In the genomic region with DNA sequence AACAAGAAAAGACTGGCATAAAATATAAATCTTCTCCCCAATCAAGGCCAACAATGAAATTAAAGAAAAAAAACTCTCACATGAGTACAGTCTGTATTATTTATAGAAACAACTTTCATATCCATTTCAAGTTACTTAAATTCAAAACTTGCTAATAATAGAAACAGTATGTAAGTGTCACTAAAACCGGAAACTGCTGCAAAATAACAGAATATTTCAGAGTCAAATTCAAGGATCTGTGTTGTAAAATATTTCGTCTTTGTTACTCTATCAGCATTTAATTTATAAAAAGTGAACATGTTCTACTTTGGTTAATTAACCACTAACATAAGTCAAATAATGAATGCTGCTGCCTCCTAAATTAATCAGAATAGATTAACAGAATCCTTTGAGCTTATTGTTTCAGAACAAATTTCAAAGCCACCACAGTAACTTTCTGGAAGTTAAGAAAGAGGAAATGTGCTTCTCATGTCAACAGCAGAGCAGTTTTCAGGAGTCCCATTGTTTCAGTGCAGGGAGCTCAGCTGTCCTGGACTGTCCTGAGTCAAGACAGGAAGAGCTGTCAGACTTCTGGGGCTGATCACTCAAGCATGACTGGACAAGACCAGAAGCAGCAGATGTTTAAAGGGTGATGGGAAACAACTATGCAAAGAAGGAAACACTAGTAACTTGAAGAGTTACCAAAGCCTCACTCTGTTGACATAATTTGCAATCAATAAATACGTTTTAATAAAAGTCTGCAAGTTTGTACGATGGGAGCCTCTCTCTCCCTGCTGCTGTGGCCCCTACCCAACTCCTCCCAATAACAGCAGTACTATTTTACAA, we compare ENCODE assay signal across 8 cellular contexts.
A peak's percentile ranks its signal among the peaks of the same experiment; 100 is the strongest.
DNase-seq lines count a peak whose midpoint lies in the region; ATAC-seq and TF ChIP-seq lines count a peak whose summit lies in the region.

No MANE protein-coding gene starts in this region.

- peaks cover 7% of the 10 kb centered on the region; the same call in 1 of the 2 replicates for H4K20me1 ChIP-seq in BLaER1

- TF ChIP-seq CTCF in epithelial cell of esophagus (IDR thresholded peaks at IDR 0.05; ENCODE audit: insufficient read depth, low read depth, low read length, missing control alignments) = no peak
- TF ChIP-seq CTCF in Caco-2 (IDR thresholded peaks at IDR 0.05; ENCODE audit: insufficient read depth in 1 of 2, low read depth in 1 of 2, low read length in 1 of 2, severe bottlenecking in 1 of 2, unreplicated experiment in 1 of 2) = no peak

- no peaks in the 10 kb centered on the region for H3K9me3 Mint-ChIP-seq in Caco-2 (ENCODE audit: unreplicated experiment)

- H3K4me3 Mint-ChIP-seq in Caco-2 (ENCODE audit: unreplicated experiment) = no peak overlapping the region

- H3K4me1 ChIP-seq in BLaER1 (peaks cover 93% of the 10 kb centered on the region), mucosa of rectum (ENCODE audit: control insufficient read depth in 2 of 2, insufficient read depth in 2 of 2, low read length in 2 of 2) (peaks cover 3 to 15% of the 10 kb centered on the region in 2 donors), Caco-2 (peaks cover 48% of the 10 kb centered on the region)

- H3K9ac ChIP-seq in BLaER1 (peak overlapping the region; percentile 82), mucosa of rectum (ENCODE audit: low read depth in 1 of 2, low read length in 2 of 2) (no peak overlapping the region)

- CTCF ChIA-PET in Caco-2 (lab: Charles Lee) = no interaction called here

- no peak overlapping the region for H3K27ac Mint-ChIP-seq in Caco-2 (ENCODE audit: unreplicated experiment)

- H3K36me3 ChIP-seq in BLaER1 = peaks cover 4% of the 10 kb centered on the region; the same call in 1 of the 2 replicates
- H3K36me3 ChIP-seq in mucosa of rectum (ENCODE audit: control insufficient read depth in 2 of 2, insufficient read depth in 2 of 2, low read length in 2 of 2) = no peaks in the 10 kb centered on the region
- no peaks in the 10 kb centered on the region for H3K36me3 ChIP-seq in Caco-2 (ENCODE audit: control insufficient read depth, insufficient read depth, low read length)

- peak overlapping the region; percentile 90 for H3K4me2 ChIP-seq in BLaER1

- H3K9me3 ChIP-seq in BLaER1 (peaks cover 11% of the 10 kb centered on the region), mucosa of rectum (ENCODE audit: control insufficient read depth in 2 of 2, low read length in 2 of 2) (no peaks in the 10 kb centered on the region), Caco-2 (no peaks in the 10 kb centered on the region)

- peaks cover 34% of the 10 kb centered on the region for H3K4me1 Mint-ChIP-seq in Caco-2 (ENCODE audit: low read depth, unreplicated experiment)

- intact Hi-C loops in Caco-2 (cut with micrococcal nuclease; ENCODE audit: unreplicated experiment) = loop anchor here (5.0 to 10.0 kb wide), 2 partner anchors 247 to 525 kb away; no protein-coding TSS in a partner anchor

- peak overlapping the region; percentile 97 for H3K27ac ChIP-seq in BLaER1
- peak overlapping the region; percentile 18 to 29 for H3K27ac ChIP-seq in mucosa of rectum (ENCODE audit: low read depth in 2 of 2, low read length in 2 of 2)

- BruUV-seq in Caco-2 (replicated peaks; lab: Mats Ljungman, UMichigan) = no TSS peak

- H3K27me3 Mint-ChIP-seq in Caco-2 (ENCODE audit: insufficient read depth, unreplicated experiment) = no peaks in the 10 kb centered on the region

- peak; percentile 77 for DNase-seq in SIG-M5 (lab: John Stamatoyannopoulos, UW)
- peak; percentile 92 for DNase-seq in epithelial cell of esophagus (ENCODE audit: low read depth)
- no peak for DNase-seq in ACHN
- no peak for DNase-seq in Caco-2

- peaks cover 6% of the 10 kb centered on the region for H3K36me3 Mint-ChIP-seq in Caco-2 (ENCODE audit: insufficient read depth, unreplicated experiment)

- in situ Hi-C loops in ACHN (cut with HindIII; ENCODE audit: low pct_ligation_motif_present, low pct_unique_long_range_greater_than_20kb, low sequenced_read_pairs) = no loop called here

- H3K27me3 ChIP-seq in BLaER1 = no peaks in the 10 kb centered on the region
- H3K27me3 ChIP-seq in mucosa of rectum (ENCODE audit: control insufficient read depth in 2 of 2, insufficient read depth in 2 of 2, low read length in 2 of 2) = no peaks in the 10 kb centered on the region
- no peaks in the 10 kb centered on the region for H3K27me3 ChIP-seq in Caco-2 (replicated peaks; ENCODE audit: control insufficient read depth, insufficient read depth, low read length)

- H3K4me3 ChIP-seq in BLaER1 (peak overlapping the region; percentile 55), epithelial cell of esophagus (ENCODE audit: low read length) (no peak overlapping the region), mucosa of rectum (ENCODE audit: low read length in 2 of 2) (no peak overlapping the region), Caco-2 (ENCODE audit: low read depth, low read length) (no peak overlapping the region)

- POLR2A ChIA-PET in Caco-2 (lab: Charles Lee) = no interaction called here

- ATAC-seq in GM19023 (IDR thresholded peaks at IDR 0.05; ENCODE audit: unreplicated experiment) (peak; percentile 95), HG03108 (IDR thresholded peaks at IDR 0.05; ENCODE audit: unreplicated experiment) (peak; percentile 84)

Comparison
In these comparisons a context has a peak if more than half of its experiments do, and no peak if none do; other contexts are left out.
1. DNase-seq: peak in SIG-M5 (single experiment) and epithelial cell of esophagus (single experiment); none in ACHN (single experiment) and Caco-2 (0 of 2).